ENCODE assay signal across 28 cellular contexts in genomic region chr13:27411393-27411792, GRCh38.
"Had no signal": no experiment of that assay in that cellular context is flagged by ENCODE, and none has a peak within 500 bp of the region (broad histone marks: within the 10 kb centered on the region; RNA-seq: fewer than 3 reads in every experiment).

No MANE protein-coding gene starts in this region.

- H3K9ac ChIP-seq: parathyroid adenoma had no signal

- H3K4me1 ChIP-seq: parathyroid adenoma, sigmoid colon, thyroid gland, tibial nerve, vagina had no signal

- H3K36me3 ChIP-seq: ovary, right lobe of liver, sigmoid colon, thoracic aorta, thyroid gland, tibial nerve, upper lobe of left lung, vagina had no signal

- H3K4me3 Mint-ChIP-seq: naive thymus-derived CD8-positive, alpha-beta T cell; natural killer cell treated with Interleukin-12 subunit alpha and Interleukin-12 subunit beta and Interleukin-15 and Interleukin-18, amount 100 ng/mL, for 72 hours; nephron progenitor cell; neural crest cell; stimulated activated memory B cell treated with anti-CD40 and anti-IgM and Interleukin-4, amounts not matched to agents 10 μg/mL and 1 μg/mL and 100 μg/mL, for 72 hours; stimulated activated naive CD8-positive, alpha-beta T cell treated with anti-CD3 and anti-CD28 coated beads, Interleukin-15, amount 100 ng/mL, for 72 hours had no signal

- H3K27me3 ChIP-seq: ovary, right lobe of liver, thyroid gland, tibial nerve, upper lobe of left lung, vagina had no signal

- H3K4me3 ChIP-seq: ovary, psoas muscle, right lobe of liver, sigmoid colon, thoracic aorta, thyroid gland, tibial nerve, upper lobe of left lung, vagina had no signal

- H3K27ac ChIP-seq: ovary, parathyroid adenoma, psoas muscle, right lobe of liver, sigmoid colon, thoracic aorta, thyroid gland, tibial nerve, upper lobe of left lung, vagina had no signal

- H3K79me2 ChIP-seq: parathyroid adenoma had no signal

- ATAC-seq: naive thymus-derived CD8-positive, alpha-beta T cell; natural killer cell treated with Interleukin-12 subunit alpha and Interleukin-12 subunit beta and Interleukin-15 and Interleukin-18, amount 100 ng/mL, for 72 hours; psoas muscle; right cardiac atrium; right lobe of liver; stimulated activated memory B cell treated with anti-CD40 and anti-IgM and Interleukin-4, amounts not matched to agents 10 μg/mL and 1 μg/mL and 100 μg/mL, for 72 hours; stimulated activated naive CD8-positive, alpha-beta T cell treated with anti-CD3 and anti-CD28 coated beads, Interleukin-15, amount 100 ng/mL, for 72 hours; stimulated activated naive CD8-positive, alpha-beta T cell treated with anti-CD3 and anti-CD28 coated beads, Interleukin-15, Interleukin-2, amounts not matched to agents 100 U/mL and 50 U/mL, for 24 hours had no signal

- H3K27ac Mint-ChIP-seq: natural killer cell treated with Interleukin-12 subunit alpha and Interleukin-12 subunit beta and Interleukin-15 and Interleukin-18, amount 100 ng/mL, for 72 hours; nephron progenitor cell; progenitor cell of endocrine pancreas; stimulated activated memory B cell treated with anti-CD40 and anti-IgM and Interleukin-4, amounts not matched to agents 10 μg/mL and 1 μg/mL and 100 μg/mL, for 72 hours had no signal

- H3K36me3 Mint-ChIP-seq: naive thymus-derived CD8-positive, alpha-beta T cell; natural killer cell treated with Interleukin-12 subunit alpha and Interleukin-12 subunit beta and Interleukin-15 and Interleukin-18, amount 100 ng/mL, for 72 hours had no signal

- H3K9me3 ChIP-seq: ovary, psoas muscle, right lobe of liver, sigmoid colon, thoracic aorta, thyroid gland, tibial nerve, upper lobe of left lung, vagina had no signal

- DNase-seq: naive thymus-derived CD8-positive, alpha-beta T cell; nephron progenitor cell; occipital lobe; ovary; posterior cingulate gyrus; psoas muscle; right cardiac atrium; right lobe of liver; sigmoid colon; small intestine; stimulated activated CD4-positive, alpha-beta T cell treated with anti-CD3 and anti-CD28 coated beads, Interleukin-15, amount 100 ng/mL, for 24 hours; stimulated activated CD4-positive, alpha-beta T cell treated with anti-CD3 and anti-CD28 coated beads, Interleukin-2, amount 100 ng/mL, for 24 hours; stimulated activated CD4-positive, alpha-beta T cell treated with anti-CD3 and anti-CD28 coated beads, Interleukin-2, amount 100 ng/mL, for 48 hours; stimulated activated CD4-positive, alpha-beta T cell treated with anti-CD3 and anti-CD28 coated beads, Interleukin-4, amount 100 ng/mL, for 24 hours; stimulated activated naive CD4-positive, alpha-beta T cell; stimulated activated naive CD8-positive, alpha-beta T cell treated with anti-CD3 and anti-CD28 coated beads, Interleukin-15, amount 100 ng/mL, for 72 hours; stimulated activated naive CD8-positive, alpha-beta T cell treated with anti-CD3 and anti-CD28 coated beads, Interleukin-15, Interleukin-2, amounts not matched to agents 100 U/mL and 50 U/mL, for 24 hours; thyroid gland; trophoblast cell; upper lobe of left lung had no signal

- H3K9me3 Mint-ChIP-seq: natural killer cell treated with Interleukin-12 subunit alpha and Interleukin-12 subunit beta and Interleukin-15 and Interleukin-18, amount 100 ng/mL, for 72 hours; stimulated activated naive CD8-positive, alpha-beta T cell treated with anti-CD3 and anti-CD28 coated beads, Interleukin-15, amount 100 ng/mL, for 72 hours had no signal

- H3K4me1 Mint-ChIP-seq: stimulated activated memory B cell treated with anti-CD40 and anti-IgM and Interleukin-4, amounts not matched to agents 10 μg/mL and 1 μg/mL and 100 μg/mL, for 72 hours had no signal
